Comparison of ENCODE assay signal across 27 cellular contexts in the genomic region with DNA sequence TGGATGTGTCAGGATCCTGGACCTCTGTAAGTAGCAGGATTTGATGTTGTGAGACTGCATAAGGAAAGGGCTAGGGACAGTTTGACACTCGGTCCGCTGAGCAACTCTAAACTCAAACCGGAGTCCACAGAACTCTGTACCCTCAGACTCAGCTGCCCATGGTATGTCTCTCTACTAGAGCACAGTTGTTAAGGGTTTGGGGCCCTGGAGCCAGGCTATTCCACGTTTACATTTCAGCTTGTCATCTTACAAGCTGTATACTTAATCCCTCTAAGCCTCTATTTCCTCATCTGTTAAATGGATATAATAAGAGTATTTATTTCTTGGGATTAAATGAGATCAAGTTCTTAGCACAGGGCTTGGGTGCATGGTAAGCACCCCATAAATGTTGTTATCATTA. TPM values are rescaled to one million over a fixed set of nuclear protein-coding genes. Genes with fewer than 3 reads are reported as not detected.
"Had no signal": no experiment of that assay in that cellular context is flagged by ENCODE, and none has a peak within 500 bp of the region (broad histone marks: within the 10 kb centered on the region; RNA-seq: fewer than 3 reads in every experiment).

No MANE protein-coding gene starts in this region.

- H3K4me1 ChIP-seq: ascending aorta, body of pancreas had no signal

- H3K27me3 ChIP-seq: ascending aorta, body of pancreas had no signal

- H3K27ac ChIP-seq: ascending aorta, body of pancreas had no signal

- H3K36me3 ChIP-seq: ascending aorta had no signal

- ATAC-seq: activated CD8-positive, alpha-beta T cell treated with anti-CD3 and anti-CD28 coated beads, Interleukin-2, amount 10 ng/mL, durations not matched to agents 7 days and 5 days; activated naive CD8-positive, alpha-beta T cell treated with anti-CD3 and anti-CD28 coated beads, Interleukin-2, amount 50 U/mL, for 24 hours; body of pancreas; Right ventricle myocardium inferior; WTC11 had no signal

- DNase-seq: activated CD4-positive, alpha-beta T cell treated with anti-CD3 and anti-CD28 coated beads for 48 hours; activated CD4-positive, alpha-beta T cell treated with anti-CD3 and anti-CD28 coated beads, Interleukin-2, amount 50 U/mL, for 4 hours; activated CD4-positive, CD25-positive, alpha-beta regulatory T cell treated with anti-CD3 and anti-CD28 coated beads, Interleukin-2, amount 50 U/mL, for 72 hours; activated CD8-positive, alpha-beta memory T cell treated with anti-CD3 and anti-CD28 coated beads, Interleukin-2, amount 50 U/mL, for 48 hours; activated CD8-positive, alpha-beta T cell treated with anti-CD3 and anti-CD28 coated beads, Interleukin-2, amount 10 ng/mL, durations not matched to agents 7 days and 5 days; activated effector memory CD4-positive, alpha-beta T cell treated with Interleukin-2 at 50 U/mL for 16 hours; activated naive CD4-positive, alpha-beta T cell; activated naive CD8-positive, alpha-beta T cell treated with anti-CD3 and anti-CD28 coated beads, Interleukin-2, amount 50 U/mL, for 24 hours; activated T-cell treated with anti-CD3 and anti-CD28 coated beads, Interleukin-2, amount 50 U/mL, for 1 hour; amniotic stem cell; body of pancreas; MM.1S; NCI-H1105; NCI-H1436; NCI-H1694 treated with DMSO at 0.1 percent for 48 hours; NCI-H2081; NCI-H446; NCI-H524 treated with DMSO at 0.1 percent for 48 hours; NCI-H748 treated with DMSO at 0.1 percent for 48 hours; RPMI8226; SK-N-SH had no signal

- H3K9me3 ChIP-seq: ascending aorta, body of pancreas, SK-N-SH had no signal

- H3K4me3 ChIP-seq: ascending aorta, body of pancreas had no signal

- FAIRE-seq: bronchial epithelial cell had no signal

RNA-seq across cellular contexts. Expression of a gene that starts 27.9 kb away (rescaled TPM):
- total RNA-seq: activated CD8-positive, alpha-beta T cell treated with anti-CD3 and anti-CD28 coated beads, Interleukin-2, amount 10 ng/mL, durations not matched to agents 7 days and 5 days; ascending aorta; body of pancreas; bronchial epithelial cell; OCI-LY7; Right ventricle myocardium inferior; T-helper 1 cell treated with Interleukin-12 subunit alpha and Interleukin-12 subunit beta and Interleukin-4 antibody, amounts not matched to agents 30 ng/mL and 1 ng/mL, for 36 hours had no signal
- polyA plus RNA-seq: SK-N-SH had no signal

RNA-seq across cellular contexts. Expression of a gene that starts 42.0 kb away (rescaled TPM):
- total RNA-seq: bronchial epithelial cell, OCI-LY7 had no signal
